In the genomic region with DNA sequence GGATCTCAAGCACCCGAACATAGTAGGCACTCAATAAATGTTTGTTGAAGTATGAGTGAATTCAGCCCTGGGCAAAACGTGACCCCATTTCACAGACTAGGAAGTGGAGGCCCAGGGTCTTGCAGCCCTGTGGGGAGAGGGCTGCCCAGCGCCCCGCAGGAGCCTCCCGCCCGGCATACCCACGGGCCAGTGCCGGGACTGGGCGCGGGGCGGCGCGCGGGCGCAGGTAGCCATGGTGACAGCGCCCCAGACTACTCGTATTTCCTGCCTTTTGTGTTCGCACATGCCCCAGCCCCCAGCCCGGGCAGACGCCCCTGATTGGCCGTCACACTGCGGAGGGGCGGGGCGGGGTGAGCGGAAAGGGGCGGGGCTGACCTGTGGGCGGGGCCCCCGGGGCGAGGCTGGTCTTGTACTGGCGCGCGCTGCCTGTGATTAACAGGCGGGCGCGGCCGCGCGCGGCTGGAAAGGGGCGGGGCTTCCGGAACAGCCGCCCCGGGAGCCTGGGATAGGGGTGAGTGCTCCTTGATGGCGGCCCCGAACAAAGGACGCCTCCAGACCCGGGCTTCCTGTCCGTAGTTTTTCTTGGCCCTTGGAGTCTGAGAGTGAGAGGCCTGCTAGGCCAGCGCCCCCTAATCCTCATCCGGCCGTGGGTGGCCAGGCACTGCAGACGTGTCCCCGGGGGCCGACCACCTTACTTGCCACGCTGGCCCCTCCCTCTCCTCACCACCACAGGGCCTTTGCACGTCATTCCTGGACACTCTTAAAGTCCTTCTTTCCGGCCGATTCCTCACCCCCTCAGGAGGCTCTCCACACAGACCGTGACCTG, we compare ENCODE assay signal across 8 cellular contexts.
DNase-seq lines count a peak whose midpoint lies in the region; ATAC-seq and TF ChIP-seq lines count a peak whose summit lies in the region.

No MANE protein-coding gene starts in this region.

- peak overlapping the region; percentile 69 for H3K4me3 ChIP-seq in GM12875 (ENCODE audit: low read depth, low read length)

- peak; percentile 58 for DNase-seq in NCI-H1092 treated with DMSO at 0.1 percent for 48 hours (lab: John Stamatoyannopoulos, UW)
- DNase-seq in T-helper 9 cell, result peak; percentile 98
- peak; percentile 97 for DNase-seq in astrocyte of the hippocampus (ENCODE audit: low read depth, low spot score)
- DNase-seq in hippocampal formation (lab: John Stamatoyannopoulos, UW), result peak; percentile 88 to 97
- peak; percentile 89 for DNase-seq in retina
- no peak for DNase-seq in NCI-H1105 (lab: John Stamatoyannopoulos, UW)

- peak; percentile 83 for ATAC-seq in HG02642 (IDR thresholded peaks at IDR 0.05; ENCODE audit: poor library complexity, unreplicated experiment)

- TF ChIP-seq CTCF in GM12875 (IDR thresholded peaks at IDR 0.05; ENCODE audit: borderline replicate concordance, insufficient read depth, low read depth, low read length), result peak; percentile 47
